13 cellular contexts compared by ENCODE assay signal in the genomic region with DNA sequence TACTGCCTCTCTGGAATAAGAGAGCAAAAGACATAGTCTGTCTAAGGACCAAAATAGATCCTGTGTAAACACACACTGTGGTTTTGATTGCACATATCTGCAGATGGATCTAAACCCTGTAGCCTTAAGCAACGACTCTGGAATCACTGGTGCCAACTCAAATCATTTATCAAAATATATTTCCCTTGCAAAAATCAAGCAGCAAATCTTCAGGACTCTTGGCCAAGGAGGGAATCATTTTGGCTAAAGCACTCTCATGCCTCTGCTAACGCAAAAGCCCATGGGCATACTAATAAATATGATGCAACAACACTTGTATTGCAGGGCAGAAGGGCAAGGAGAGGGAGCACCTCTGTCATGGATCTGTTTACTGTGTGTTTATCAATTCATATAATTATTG.
DNase-seq lines count a peak whose midpoint lies in the region; ATAC-seq, FAIRE-seq and TF ChIP-seq lines count a peak whose summit lies in the region.
"Had no signal": no experiment of that assay in that cellular context is flagged by ENCODE, and none has a peak within 500 bp of the region (broad histone marks: within the 10 kb centered on the region; RNA-seq: fewer than 3 reads in every experiment).

No MANE protein-coding gene starts in this region.

- H3K9me3 ChIP-seq in osteoblast (ENCODE audit: low read depth, low read length): no peaks in the 10 kb centered on the region

- intact Hi-C loops in left ventricle myocardium superior (cut with micrococcal nuclease): no loop called here

- no peaks in the 10 kb centered on the region for H3K79me2 ChIP-seq in osteoblast (ENCODE audit: insufficient read depth, low read length)

- no peak for FAIRE-seq in bronchial epithelial cell (lab: Jason Lieb, UNC)
- FAIRE-seq: endothelial cell of umbilical vein had no signal

- H3K27ac ChIP-seq in osteoblast (ENCODE audit: low read depth, low read length): no peak overlapping the region
- H3K27ac ChIP-seq: skin epidermis had no signal

- no peak for TF ChIP-seq CTCF in BJ (IDR thresholded peaks at IDR 0.05; ENCODE audit: insufficient read depth, low read depth, low read length)
- TF ChIP-seq CTCF in bronchial epithelial cell (IDR thresholded peaks at IDR 0.05; ENCODE audit: insufficient read depth, low read length, severe bottlenecking): no peak
- TF ChIP-seq CTCF in osteoblast (IDR thresholded peaks at IDR 0.05; ENCODE audit: extremely low read depth, low read depth, low read length): no peak
- no peak for TF ChIP-seq CTCF in omental fat pad (IDR thresholded peaks at IDR 0.05)

- H3K36me3 ChIP-seq in BJ (ENCODE audit: control insufficient read depth, insufficient read depth, low read length) (no peaks in the 10 kb centered on the region), bronchial epithelial cell (ENCODE audit: control insufficient read depth, insufficient read depth, low read length) (no peaks in the 10 kb centered on the region), osteoblast (ENCODE audit: insufficient read depth, low read length) (no peaks in the 10 kb centered on the region)

- POLR2A ChIA-PET in BJ (lab: Charles Lee): no interaction called here

- no peak overlapping the region for H2AFZ ChIP-seq in osteoblast (ENCODE audit: low read length)

- H3K4me3 ChIP-seq in BJ (ENCODE audit: low read depth, low read length) (no peak overlapping the region), bronchial epithelial cell (ENCODE audit: low read depth, low read length) (no peak overlapping the region), osteoblast (ENCODE audit: insufficient read depth, low read length) (no peak overlapping the region)
- H3K4me3 ChIP-seq: skin epidermis had no signal

- ATAC-seq in left ventricle myocardium superior (no peak), omental fat pad (ENCODE audit: low FRiP score) (no peak)

- DNase-seq in BJ (ENCODE audit: low read depth): peak; percentile 60
- peak; percentile 80 for DNase-seq in LHCN-M2 (ENCODE audit: low read depth)
- peak; percentile 30 for DNase-seq in bronchial epithelial cell (ENCODE audit: low read depth)
- DNase-seq in osteoblast (ENCODE audit: insufficient read length, low spot score, missing footprints): peak; percentile 59
- DNase-seq in left ventricle myocardium superior: no peak
- DNase-seq in central memory CD4-positive, alpha-beta T cell: no peak
- DNase-seq in omental fat pad (ENCODE audit: low spot score): no peak
- DNase-seq: activated naive CD4-positive, alpha-beta T cell; caudate nucleus; NCI-H1092 treated with DMSO at 0.1 percent for 48 hours; NCI-H510A had no signal

- H4K20me1 ChIP-seq in osteoblast (ENCODE audit: insufficient read depth, low read length): no peaks in the 10 kb centered on the region

- peaks cover 12% of the 10 kb centered on the region for H3K4me1 ChIP-seq in osteoblast (ENCODE audit: insufficient read depth, low read length)

- H3K4me2 ChIP-seq in osteoblast (ENCODE audit: insufficient read depth, low read length): peak overlapping the region; percentile 42

- H3K27me3 ChIP-seq in BJ (ENCODE audit: control insufficient read depth, insufficient read depth, low read length) (no peaks in the 10 kb centered on the region), bronchial epithelial cell (ENCODE audit: control insufficient read depth, insufficient read depth, low read length) (no peaks in the 10 kb centered on the region), osteoblast (ENCODE audit: insufficient read depth, low read length) (no peaks in the 10 kb centered on the region)

- CTCF ChIA-PET in BJ (lab: Yijun Ruan, JAX): no interaction called here

Comparison
In these comparisons a context has a peak if more than half of its experiments do, and no peak if none do; other contexts are left out.
1. DNase-seq: peak in BJ (single experiment), LHCN-M2 (single experiment), bronchial epithelial cell (single experiment) and osteoblast (single experiment); none in left ventricle myocardium superior (single experiment), central memory CD4-positive, alpha-beta T cell (single experiment) and omental fat pad (single experiment).